In the genomic region with DNA sequence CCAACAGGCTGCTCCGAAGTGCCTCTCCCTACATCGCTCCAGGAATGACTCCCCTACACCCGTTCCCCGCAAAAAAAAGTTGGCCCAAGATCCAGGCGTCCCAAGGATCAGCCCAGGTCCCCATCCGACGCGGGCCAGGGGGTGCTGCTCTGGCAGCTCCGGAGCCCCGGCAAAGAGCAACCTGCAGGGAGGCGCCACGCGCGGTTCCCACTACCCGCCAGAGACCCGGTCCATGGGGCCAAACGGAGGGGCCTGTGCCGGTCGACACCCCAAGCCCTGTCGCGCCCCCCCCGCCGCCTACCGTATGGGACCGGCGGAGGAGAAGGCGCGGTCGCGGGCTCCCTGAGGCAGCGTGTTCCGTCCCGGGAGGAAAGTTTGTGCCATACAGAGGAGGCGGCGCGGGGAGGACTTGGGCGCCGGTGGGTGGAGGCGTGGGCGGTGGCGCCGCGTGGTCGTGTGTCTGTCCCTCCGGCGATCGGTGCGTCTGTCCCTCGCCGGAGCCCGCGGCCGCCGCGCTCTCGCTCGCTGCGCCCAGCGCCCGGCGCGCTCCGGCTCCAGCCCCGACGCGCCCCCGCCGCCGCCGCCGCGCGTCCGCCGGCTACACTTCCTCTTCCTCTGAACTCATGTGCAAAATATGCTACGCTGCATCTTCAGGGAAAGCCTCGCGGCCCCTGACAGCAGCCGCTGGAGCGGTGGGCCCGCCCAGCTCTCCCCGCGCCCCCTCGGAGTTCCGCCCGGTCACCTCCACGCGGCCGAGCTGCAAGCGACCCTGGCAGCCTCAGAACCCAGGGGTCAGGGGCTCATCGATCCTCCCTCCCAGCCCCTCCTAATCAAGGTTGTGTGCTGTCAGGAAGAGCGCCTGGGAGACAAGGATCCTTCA, we compare ENCODE assay signal across 1 cellular context.
A peak's percentile ranks its signal among the peaks of the same experiment; 100 is the strongest.
TF ChIP-seq lines count a peak whose summit lies in the region.

A gene with protein sequence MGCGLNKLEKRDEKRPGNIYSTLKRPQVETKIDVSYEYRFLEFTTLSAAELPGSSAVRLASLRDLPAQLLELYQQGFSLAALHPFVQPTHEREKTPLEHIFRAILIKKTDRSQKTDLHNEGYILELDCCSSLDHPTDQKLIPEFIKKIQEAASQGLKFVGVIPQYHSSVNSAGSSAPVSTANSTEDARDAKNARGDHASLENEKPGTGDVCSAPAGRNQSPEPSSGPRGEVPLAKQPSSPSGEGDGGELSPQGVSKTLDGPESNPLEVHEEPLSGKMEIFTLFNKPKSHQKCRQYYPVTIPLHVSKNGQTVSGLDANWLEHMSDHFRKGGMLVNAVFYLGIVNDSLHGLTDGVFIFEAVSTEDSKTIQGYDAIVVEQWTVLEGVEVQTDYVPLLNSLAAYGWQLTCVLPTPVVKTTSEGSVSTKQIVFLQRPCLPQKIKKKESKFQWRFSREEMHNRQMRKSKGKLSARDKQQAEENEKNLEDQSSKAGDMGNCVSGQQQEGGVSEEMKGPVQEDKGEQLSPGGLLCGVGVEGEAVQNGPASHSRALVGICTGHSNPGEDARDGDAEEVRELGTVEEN (minus strand): TSS at position 559 of the 880 bp plus-strand sequence. CDS start 19,830 bp downstream, outside the sequence.

TF ChIP-seq in GM12878, 131 proteins besides CTCF, POLR2A, EP300 and RAD21 (continues in another document):
- TF ChIP-seq SUZ12 (IDR thresholded peaks at IDR 0.05; ENCODE audit: unreplicated experiment) = no peak
- no peak for TF ChIP-seq RBBP5 (conservative IDR thresholded peaks at IDR 0.05)
- peak; percentile 64 for TF ChIP-seq TAF1 (IDR thresholded peaks at IDR 0.05; ENCODE audit: borderline replicate concordance, low read depth, low read length)
- 0 out of 2 replicates have a peak, but pooled peaks have one; percentile 11 for TF ChIP-seq BCL11A (IDR thresholded peaks at IDR 0.05; ENCODE audit: low read depth, low read length)
- no peak for TF ChIP-seq CREB1 (IDR thresholded peaks at IDR 0.05; ENCODE audit: low read depth)
- peak; percentile 50 for TF ChIP-seq SIN3A (IDR thresholded peaks at IDR 0.05; ENCODE audit: low read depth, low read length)
- peak; percentile 41; the same call in 1 of the 2 replicates for TF ChIP-seq NR2F1 (conservative IDR thresholded peaks at IDR 0.05)
- peak; percentile 61 for TF ChIP-seq ZNF687 (IDR thresholded peaks at IDR 0.05)
- TF ChIP-seq PRDM15 (CRISPR knock-in tag; IDR thresholded peaks at IDR 0.05) = 0 out of 2 replicates have a peak, but pooled peaks have one; percentile 18
- TF ChIP-seq MYC (IDR thresholded peaks at IDR 0.05; ENCODE audit: insufficient read depth, insufficient read length, insufficient replicate concordance, low read length, severe bottlenecking) = peak; percentile 71
- peak; percentile 48; the same call in 1 of the 2 replicates for TF ChIP-seq EED (IDR thresholded peaks at IDR 0.05; ENCODE audit: low read depth)
- peak; percentile 71 for TF ChIP-seq IKZF1 (conservative IDR thresholded peaks at IDR 0.05)
- TF ChIP-seq ZSCAN29 (IDR thresholded peaks at IDR 0.05) = no peak
- TF ChIP-seq IKZF2 (IDR thresholded peaks at IDR 0.05) = peak; percentile 25 to 46; a peak in 1 of 4 replicates
- no peak for TF ChIP-seq RAD51 (IDR thresholded peaks at IDR 0.05)
- TF ChIP-seq KLF5 (IDR thresholded peaks at IDR 0.05; ENCODE audit: partially characterized antibody) = no peak
- TF ChIP-seq TCF3 (IDR thresholded peaks at IDR 0.05; ENCODE audit: borderline replicate concordance, insufficient read depth, low read depth, low read length) = peak; percentile 45; the same call in 1 of the 2 replicates
- peak; percentile 62; the same call in 1 of the 2 replicates for TF ChIP-seq SMARCA5 (IDR thresholded peaks at IDR 0.05)
- no peak for TF ChIP-seq CEBPB (IDR thresholded peaks at IDR 0.05; ENCODE audit: borderline replicate concordance in 1 of 2, low read depth in 2 of 2, low read length in 2 of 2)
- TF ChIP-seq, protein P1, sequence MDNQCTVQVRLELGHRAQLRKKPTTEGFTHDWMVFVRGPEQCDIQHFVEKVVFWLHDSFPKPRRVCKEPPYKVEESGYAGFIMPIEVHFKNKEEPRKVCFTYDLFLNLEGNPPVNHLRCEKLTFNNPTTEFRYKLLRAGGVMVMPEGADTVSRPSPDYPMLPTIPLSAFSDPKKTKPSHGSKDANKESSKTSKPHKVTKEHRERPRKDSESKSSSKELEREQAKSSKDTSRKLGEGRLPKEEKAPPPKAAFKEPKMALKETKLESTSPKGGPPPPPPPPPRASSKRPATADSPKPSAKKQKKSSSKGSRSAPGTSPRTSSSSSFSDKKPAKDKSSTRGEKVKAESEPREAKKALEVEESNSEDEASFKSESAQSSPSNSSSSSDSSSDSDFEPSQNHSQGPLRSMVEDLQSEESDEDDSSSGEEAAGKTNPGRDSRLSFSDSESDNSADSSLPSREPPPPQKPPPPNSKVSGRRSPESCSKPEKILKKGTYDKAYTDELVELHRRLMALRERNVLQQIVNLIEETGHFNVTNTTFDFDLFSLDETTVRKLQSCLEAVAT (IDR thresholded peaks at IDR 0.05) = peak; percentile 13; the same call in 1 of the 2 replicates
- TF ChIP-seq GATAD2B (conservative IDR thresholded peaks at IDR 0.05; ENCODE audit: low read depth) = no peak; the same call in 1 of the 2 replicates
- TF ChIP-seq ATF3 (IDR thresholded peaks at IDR 0.05; ENCODE audit: borderline replicate concordance, extremely low read depth, low read depth, low read length) = no peak
- TF ChIP-seq RCOR1 (conservative IDR thresholded peaks at IDR 0.05; ENCODE audit: low read depth, low read length) = peak; percentile 69; the same call in 1 of the 2 replicates
- TF ChIP-seq POLR2AphosphoS5 (IDR thresholded peaks at IDR 0.05; ENCODE audit: low read length) = peak; percentile 60; the same call in 1 of the 2 replicates
- TF ChIP-seq NBN (IDR thresholded peaks at IDR 0.05) = no peak
- no peak for TF ChIP-seq SMAD1 (IDR thresholded peaks at IDR 0.05; ENCODE audit: low read depth, partially characterized antibody)
- TF ChIP-seq EGR1 (IDR thresholded peaks at IDR 0.05; ENCODE audit: borderline replicate concordance in 1 of 2, low read depth in 2 of 2, low read length in 2 of 2) = peak in 1 of 2 experiments; percentile 84; a peak in 2 of 3 replicates
- TF ChIP-seq, protein P2, sequence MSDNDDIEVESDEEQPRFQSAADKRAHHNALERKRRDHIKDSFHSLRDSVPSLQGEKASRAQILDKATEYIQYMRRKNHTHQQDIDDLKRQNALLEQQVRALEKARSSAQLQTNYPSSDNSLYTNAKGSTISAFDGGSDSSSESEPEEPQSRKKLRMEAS (IDR thresholded peaks at IDR 0.05; ENCODE audit: low read depth, low read length) = no peak; the same call in 1 of the 2 replicates
- peak; percentile 19 for TF ChIP-seq LARP7 (IDR thresholded peaks at IDR 0.05)
- TF ChIP-seq, protein P3, sequence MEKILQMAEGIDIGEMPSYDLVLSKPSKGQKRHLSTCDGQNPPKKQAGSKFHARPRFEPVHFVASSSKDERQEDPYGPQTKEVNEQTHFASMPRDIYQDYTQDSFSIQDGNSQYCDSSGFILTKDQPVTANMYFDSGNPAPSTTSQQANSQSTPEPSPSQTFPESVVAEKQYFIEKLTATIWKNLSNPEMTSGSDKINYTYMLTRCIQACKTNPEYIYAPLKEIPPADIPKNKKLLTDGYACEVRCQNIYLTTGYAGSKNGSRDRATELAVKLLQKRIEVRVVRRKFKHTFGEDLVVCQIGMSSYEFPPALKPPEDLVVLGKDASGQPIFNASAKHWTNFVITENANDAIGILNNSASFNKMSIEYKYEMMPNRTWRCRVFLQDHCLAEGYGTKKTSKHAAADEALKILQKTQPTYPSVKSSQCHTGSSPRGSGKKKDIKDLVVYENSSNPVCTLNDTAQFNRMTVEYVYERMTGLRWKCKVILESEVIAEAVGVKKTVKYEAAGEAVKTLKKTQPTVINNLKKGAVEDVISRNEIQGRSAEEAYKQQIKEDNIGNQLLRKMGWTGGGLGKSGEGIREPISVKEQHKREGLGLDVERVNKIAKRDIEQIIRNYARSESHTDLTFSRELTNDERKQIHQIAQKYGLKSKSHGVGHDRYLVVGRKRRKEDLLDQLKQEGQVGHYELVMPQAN (conservative IDR thresholded peaks at IDR 0.05) = peak; percentile 26
- no peak for TF ChIP-seq ZNF592 (IDR thresholded peaks at IDR 0.05)
- no peak for TF ChIP-seq SREBF1 (IDR thresholded peaks at IDR 0.05; ENCODE audit: low read length)
- TF ChIP-seq TCF7 (IDR thresholded peaks at IDR 0.05; ENCODE audit: borderline replicate concordance) = no peak
- no peak for TF ChIP-seq TARDBP (IDR thresholded peaks at IDR 0.05; ENCODE audit: borderline replicate concordance)
- no peak; the same call in 1 of the 3 replicates for TF ChIP-seq POU2F2 (IDR thresholded peaks at IDR 0.05; ENCODE audit: borderline replicate concordance, low read depth, low read length)
- 0 out of 4 replicates have a peak, but pooled peaks of 1 of the 2 experiments have one; percentile 9 for TF ChIP-seq ETV6 (conservative IDR thresholded peaks at IDR 0.05 in 1 of 2, IDR thresholded peaks at IDR 0.05 in 1 of 2; ENCODE audit: borderline replicate concordance in 1 of 2, low read depth in 1 of 2)
